Comparison of ENCODE assay signal across 17 cellular contexts in genomic region chrX:156005144-156005543, GRCh38. TPM values are rescaled to one million over a fixed set of nuclear protein-coding genes. Genes with fewer than 3 reads are reported as not detected.
A peak's percentile ranks its signal among the peaks of the same experiment; 100 is the strongest.
DNase-seq lines count a peak whose midpoint lies in the region; ATAC-seq and TF ChIP-seq lines count a peak whose summit lies in the region.
"Had no signal": no experiment of that assay in that cellular context is flagged by ENCODE, and none has a peak within 500 bp of the region (broad histone marks: within the 10 kb centered on the region; RNA-seq: fewer than 3 reads in every experiment).

No MANE protein-coding gene starts in this region.

- H3K4me2 ChIP-seq in BLaER1 treated with 17β-estradiol and CSF1 and Interleukin-3, amounts not matched to agents 10 nM and 100 nM = peak overlapping the region in 8 of 11 experiments; percentile 21 to 81 (median 70); a peak in 15 of 22 replicates
- H3K4me2 ChIP-seq in Loucy (ENCODE audit: low read depth, low read length, poor library complexity, severe bottlenecking) = peak overlapping the region; percentile 95
- H3K4me2 ChIP-seq in GM23338 = no peak overlapping the region

- no peaks in the 10 kb centered on the region for H4K20me1 ChIP-seq in BLaER1 treated with 17β-estradiol and CSF1 and Interleukin-3, amounts not matched to agents 10 nM and 100 nM
- no peaks in the 10 kb centered on the region for H4K20me1 ChIP-seq in Loucy (ENCODE audit: insufficient read depth, low read length, poor library complexity, severe bottlenecking)
- H4K20me1 ChIP-seq in GM23338 (replicated peaks; ENCODE audit: insufficient read depth) = no peaks in the 10 kb centered on the region

- TF ChIP-seq CTCF in Loucy (conservative IDR thresholded peaks at IDR 0.05; ENCODE audit: low read length) = no peak
- no peak for TF ChIP-seq CTCF in glutamatergic neuron (IDR thresholded peaks at IDR 0.05; ENCODE audit: partially characterized antibody, unreplicated experiment)
- TF ChIP-seq CTCF in GM23338 (conservative IDR thresholded peaks at IDR 0.05; ENCODE audit: low read depth in 2 of 2) = no peak

- no peak overlapping the region for H3K27ac Mint-ChIP-seq in glutamatergic neuron (ENCODE audit: unreplicated experiment)
- H3K27ac Mint-ChIP-seq in T-helper 17 cell = no peak overlapping the region
- no peak overlapping the region for H3K27ac Mint-ChIP-seq in GM23338
- H3K27ac Mint-ChIP-seq: CD14-positive monocyte had no signal

- DNase-seq in glutamatergic neuron = no peak
- no peak for DNase-seq in T-helper 17 cell
- no peak for DNase-seq in GM23338 (ENCODE audit: low spot score)
- DNase-seq: BE2C; CD4-positive, alpha-beta memory T cell; DMS153; DMS79; GDM1; HCEC 1CT had no signal

- H3F3A ChIP-seq in Loucy (ENCODE audit: low read depth) (no peaks in the 10 kb centered on the region), GM23338 (replicated peaks; ENCODE audit: low read depth) (peaks cover 2% of the 10 kb centered on the region; the same call in 1 of the 2 replicates)

- H2AFZ ChIP-seq in Loucy (ENCODE audit: low read length) (no peak overlapping the region), GM23338 (no peak overlapping the region)

- no peak overlapping the region for H3K27ac ChIP-seq in BLaER1 treated with 17β-estradiol and CSF1 and Interleukin-3, amounts not matched to agents 10 nM and 100 nM
- no peak overlapping the region for H3K27ac ChIP-seq in GM23338 (ENCODE audit: low read depth)
- H3K27ac ChIP-seq: HL-60 had no signal

- H3K9me3 ChIP-seq in BLaER1 treated with 17β-estradiol and CSF1 and Interleukin-3, amounts not matched to agents 10 nM and 100 nM (replicated peaks in 1 of 11) = no peaks in the 10 kb centered on the region
- no peaks in the 10 kb centered on the region for H3K9me3 ChIP-seq in Loucy (ENCODE audit: insufficient read depth, low read depth, low read length)
- no peaks in the 10 kb centered on the region for H3K9me3 ChIP-seq in T-helper 17 cell (ENCODE audit: control insufficient read depth, low read length, poor library complexity, severe bottlenecking)
- H3K9me3 ChIP-seq: BE2C had no signal

- H3K36me3 ChIP-seq in BLaER1 treated with 17β-estradiol and CSF1 and Interleukin-3, amounts not matched to agents 10 nM and 100 nM = no peaks in the 10 kb centered on the region
- H3K36me3 ChIP-seq in Loucy (ENCODE audit: insufficient read depth, low read length) (no peaks in the 10 kb centered on the region), GM23338 (ENCODE audit: insufficient read depth) (no peaks in the 10 kb centered on the region)
- H3K36me3 ChIP-seq: BE2C had no signal

- H3K9me2 ChIP-seq in Loucy (replicated peaks; ENCODE audit: low read depth, low read length) (no peaks in the 10 kb centered on the region), GM23338 (ENCODE audit: insufficient read depth) (no peaks in the 10 kb centered on the region)

- H3K4me1 Mint-ChIP-seq in glutamatergic neuron (ENCODE audit: low read depth, unreplicated experiment) = peaks cover 3% of the 10 kb centered on the region
- peaks cover 12% of the 10 kb centered on the region for H3K4me1 Mint-ChIP-seq in T-helper 17 cell
- no peaks in the 10 kb centered on the region for H3K4me1 Mint-ChIP-seq in GM23338

- peaks cover 34% of the 10 kb centered on the region; the same call in 1 of the 2 replicates for H3K79me2 ChIP-seq in Loucy (ENCODE audit: insufficient read depth, low read length)
- H3K79me2 ChIP-seq in GM23338 (replicated peaks; ENCODE audit: insufficient read depth) = no peaks in the 10 kb centered on the region

- no peaks in the 10 kb centered on the region for H3K27me3 ChIP-seq in BLaER1 treated with 17β-estradiol and CSF1 and Interleukin-3, amounts not matched to agents 10 nM and 100 nM
- no peaks in the 10 kb centered on the region for H3K27me3 ChIP-seq in Loucy (ENCODE audit: insufficient read depth, low read length, poor library complexity, severe bottlenecking)
- H3K27me3 ChIP-seq in GM23338 (ENCODE audit: insufficient read depth) = no peaks in the 10 kb centered on the region
- H3K27me3 ChIP-seq: BE2C had no signal

- H3K4me1 ChIP-seq in BLaER1 treated with 17β-estradiol and CSF1 and Interleukin-3, amounts not matched to agents 10 nM and 100 nM = peaks cover 5 to 78% (median 66%) of the 10 kb centered on the region in 10 experiments; a peak in 18 of 20 replicates
- H3K4me1 ChIP-seq in Loucy (ENCODE audit: insufficient read depth, low read length, poor library complexity, severe bottlenecking) (peaks cover 47% of the 10 kb centered on the region), GM23338 (ENCODE audit: insufficient read depth) (no peaks in the 10 kb centered on the region)
- H3K4me1 ChIP-seq: BE2C had no signal

- H3K36me3 Mint-ChIP-seq in glutamatergic neuron (ENCODE audit: unreplicated experiment) (no peaks in the 10 kb centered on the region), T-helper 17 cell (ENCODE audit: low read depth) (no peaks in the 10 kb centered on the region), GM23338 (ENCODE audit: low read depth) (peaks cover 24% of the 10 kb centered on the region)
- H3K36me3 Mint-ChIP-seq: CD14-positive monocyte; CD4-positive, alpha-beta memory T cell had no signal

- no peak overlapping the region for H3K9ac ChIP-seq in BLaER1 treated with 17β-estradiol and CSF1 and Interleukin-3, amounts not matched to agents 10 nM and 100 nM
- H3K9ac ChIP-seq in Loucy (ENCODE audit: low read depth, low read length, poor library complexity, severe bottlenecking) = no peak overlapping the region

- H3K4me3 Mint-ChIP-seq in glutamatergic neuron (ENCODE audit: unreplicated experiment) (peak overlapping the region; percentile 0), T-helper 17 cell (no peak overlapping the region), GM23338 (no peak overlapping the region)
- H3K4me3 Mint-ChIP-seq: CD14-positive monocyte; CD4-positive, alpha-beta memory T cell had no signal

- ATAC-seq in T-helper 17 cell (no peak), GM23338 (no peak), GM18519 (IDR thresholded peaks at IDR 0.05; ENCODE audit: low FRiP score, unreplicated experiment) (no peak)

- H3K4me3 ChIP-seq in BLaER1 treated with 17β-estradiol and CSF1 and Interleukin-3, amounts not matched to agents 10 nM and 100 nM = no peak overlapping the region
- no peak overlapping the region for H3K4me3 ChIP-seq in Loucy (ENCODE audit: low read length, poor library complexity, severe bottlenecking)
- H3K4me3 ChIP-seq in GM23338 = no peak overlapping the region

- peaks cover 13% of the 10 kb centered on the region for H3K9me3 Mint-ChIP-seq in glutamatergic neuron (ENCODE audit: unreplicated experiment)
- peaks cover 62% of the 10 kb centered on the region for H3K9me3 Mint-ChIP-seq in GM23338
- H3K9me3 Mint-ChIP-seq: CD4-positive, alpha-beta memory T cell had no signal

- peaks cover 7% of the 10 kb centered on the region for H3K27me3 Mint-ChIP-seq in glutamatergic neuron (ENCODE audit: unreplicated experiment)
- H3K27me3 Mint-ChIP-seq in T-helper 17 cell = no peaks in the 10 kb centered on the region
- peaks cover 5% of the 10 kb centered on the region for H3K27me3 Mint-ChIP-seq in GM23338 (ENCODE audit: insufficient read depth, low read depth, poor library complexity)
- H3K27me3 Mint-ChIP-seq: CD4-positive, alpha-beta memory T cell had no signal

TF ChIP-seq in GM23338, 12 proteins besides CTCF, POLR2A, EP300 and RAD21 (continues in another document):
- TF ChIP-seq ETS1 (IDR thresholded peaks at IDR 0.05) (no peak), REST (IDR thresholded peaks at IDR 0.05; ENCODE audit: unreplicated experiment) (no peak), POLR2AphosphoS5 (IDR thresholded peaks at IDR 0.05; ENCODE audit: low read depth) (no peak), EZH2 (IDR thresholded peaks at IDR 0.05; ENCODE audit: low read depth, unreplicated experiment) (no peak), CREB1 (CRISPR knock-in tag; IDR thresholded peaks at IDR 0.05; ENCODE audit: low read depth) (no peak), JUNB (IDR thresholded peaks at IDR 0.05; ENCODE audit: unreplicated experiment) (no peak), NANOG (IDR thresholded peaks at IDR 0.05; ENCODE audit: borderline replicate concordance) (no peak), ZNF114 (CRISPR knock-in tag; IDR thresholded peaks at IDR 0.05) (no peak)

RNA-seq across cellular contexts. Expression of gene IL9R, which starts 7.6 kb away (rescaled TPM):
- not detected for total RNA-seq in glutamatergic neuron (ENCODE audit: unreplicated experiment)
- total RNA-seq in T-helper 17 cell = 1 to 10 TPM; 2.8 TPM
- 0.31 and 1.6 TPM in 2 replicates for total RNA-seq in GM23338 (2014; rRNA removed; shearing (Covaris generic))
- polyA plus RNA-seq in GM23338 (2016; fragmentation: Nextera tagmentation; extraction: Ambion mirVana) = 0.21 and 0.39 TPM in 2 replicates
- total RNA-seq: A172, Daoy, H4 had no signal
